ENCODE assay signal across 8 cellular contexts in genomic region chr19:633068-633785, GRCh38. TPM values are rescaled to one million over a fixed set of nuclear protein-coding genes. Genes with fewer than 3 reads are reported as not detected.
DNase-seq lines count a peak whose midpoint lies in the region; ATAC-seq, FAIRE-seq and TF ChIP-seq lines count a peak whose summit lies in the region.

POLRMT (minus strand) TSS chr19:633537; CDS start chr19:633512, 25 bp downstream.

- dilution Hi-C loops in keratinocyte (cut with MboI; ENCODE audit: extremely low pct_ligation_motif_present, low sequenced_read_pairs), result no loop called here

- POLR2A ChIA-PET in activated CD4-positive, alpha-beta T cell treated with anti-CD3 and anti-CD28 coated beads for 36 hours (lab: Charles Lee), result interaction anchor here (0.7 kb wide), 1 partner anchor 8 kb away, joined by 3 read pairs; no protein-coding TSS in a partner anchor

- peak; percentile 99 for DNase-seq in Ammon's horn (ENCODE audit: low spot score)
- DNase-seq in GM19239 (ENCODE audit: insufficient read length, low spot score), result peak; percentile 100
- DNase-seq in NCI-H524 (lab: John Stamatoyannopoulos, UW), result peak; percentile 98 to 99
- DNase-seq in activated CD4-positive, alpha-beta T cell treated with anti-CD3 and anti-CD28 coated beads for 36 hours, result peak; percentile 98
- no peak for DNase-seq in chondrocyte (ENCODE audit: low spot score)
- DNase-seq in keratinocyte (ENCODE audit: low read depth, low spot score), result peak; percentile 90
- peak; percentile 94 for DNase-seq in stimulated activated CD4-positive, alpha-beta T cell treated with anti-CD3 and anti-CD28 coated beads, Interleukin-12 subunit alpha, Interleukin-12 subunit beta, amount 100 ng/mL, for 48 hours (ENCODE audit: low read depth in 2 of 3, low spot score in 1 of 3)

- H3K4me3 Mint-ChIP-seq in activated CD4-positive, alpha-beta T cell treated with anti-CD3 and anti-CD28 coated beads for 36 hours, result peak within 1 kb of the TSS; percentile 97
- peak within 1 kb of the TSS; percentile 98 for H3K4me3 Mint-ChIP-seq in chondrocyte (ENCODE audit: unreplicated experiment)

- H2AFZ ChIP-seq in keratinocyte (ENCODE audit: control insufficient read depth, low read length), result peak within 1 kb of the TSS; percentile 93

- peak within 1 kb of the TSS; percentile 76 to 92 (median 92) for H3K4me3 ChIP-seq in keratinocyte (ENCODE audit: control insufficient read depth in 2 of 3, extremely low read depth in 1 of 3, insufficient read depth in 2 of 3, low read depth in 1 of 3, low read length in 3 of 3)

- H3K4me1 ChIP-seq in keratinocyte (ENCODE audit: control insufficient read depth, extremely low read depth, insufficient read depth, low read length), result peaks cover 11% of the 10 kb centered on the region

- H4K20me1 ChIP-seq in keratinocyte (ENCODE audit: control insufficient read depth, extremely low read depth, insufficient read depth, low read length), result no peaks in the 10 kb centered on the region

- peaks cover 4 to 6% of the 10 kb centered on the region in 2 experiments for H3K36me3 ChIP-seq in keratinocyte (ENCODE audit: control insufficient read depth in 2 of 2, extremely low read depth in 1 of 2, insufficient read depth in 2 of 2, low read length in 2 of 2)

- peak; percentile 80 for ATAC-seq in HG03442 (IDR thresholded peaks at IDR 0.05; ENCODE audit: unreplicated experiment)
- ATAC-seq in activated CD4-positive, alpha-beta T cell treated with anti-CD3 and anti-CD28 coated beads for 36 hours, result peak; percentile 98

- H3K27me3 Mint-ChIP-seq in activated CD4-positive, alpha-beta T cell treated with anti-CD3 and anti-CD28 coated beads for 36 hours, result no peaks in the 10 kb centered on the region
- no peaks in the 10 kb centered on the region for H3K27me3 Mint-ChIP-seq in chondrocyte (ENCODE audit: low read depth)

- no peaks in the 10 kb centered on the region for H3K27me3 ChIP-seq in keratinocyte (ENCODE audit: control insufficient read depth, extremely low read depth, insufficient read depth, low read length)

- H3K9me1 ChIP-seq in keratinocyte (ENCODE audit: control insufficient read depth, extremely low read depth, insufficient read depth, low read length), result no peaks in the 10 kb centered on the region

- H3K9me3 ChIP-seq in keratinocyte (ENCODE audit: control insufficient read depth, low read depth, low read length), result no peaks in the 10 kb centered on the region

- no peaks in the 10 kb centered on the region for H3K9me3 Mint-ChIP-seq in activated CD4-positive, alpha-beta T cell treated with anti-CD3 and anti-CD28 coated beads for 36 hours (ENCODE audit: low read depth)
- no peaks in the 10 kb centered on the region for H3K9me3 Mint-ChIP-seq in chondrocyte (ENCODE audit: low read depth)

- peaks cover 30% of the 10 kb centered on the region for H3K36me3 Mint-ChIP-seq in activated CD4-positive, alpha-beta T cell treated with anti-CD3 and anti-CD28 coated beads for 36 hours (ENCODE audit: low read depth)
- H3K36me3 Mint-ChIP-seq in chondrocyte (ENCODE audit: low read depth), result peaks cover 11% of the 10 kb centered on the region

- H3K27ac Mint-ChIP-seq in activated CD4-positive, alpha-beta T cell treated with anti-CD3 and anti-CD28 coated beads for 36 hours, result peak within 1 kb of the TSS; percentile 91
- peak within 1 kb of the TSS; percentile 96 for H3K27ac Mint-ChIP-seq in chondrocyte (ENCODE audit: unreplicated experiment)

- FAIRE-seq in GM19239 (lab: Jason Lieb, UNC) (peak; percentile 98), keratinocyte (lab: Jason Lieb, UNC) (peak; percentile 88)

- H3K9ac ChIP-seq in keratinocyte (ENCODE audit: control insufficient read depth, extremely low read depth, insufficient read depth, low read length), result peak within 1 kb of the TSS; percentile 86

- CTCF ChIA-PET in activated CD4-positive, alpha-beta T cell treated with anti-CD3 and anti-CD28 coated beads for 36 hours (lab: Charles Lee), result no interaction called here

- H3K27ac ChIP-seq in keratinocyte (ENCODE audit: control insufficient read depth, insufficient read depth, low read length), result peak within 1 kb of the TSS; percentile 77

- intact Hi-C loops in activated CD4-positive, alpha-beta T cell treated with anti-CD3 and anti-CD28 coated beads for 36 hours (cut with DNase I, micrococcal nuclease), result loop anchor here (1.0 to 2.0 kb wide), 12 partner anchors 22 to 774 kb away; partner anchors contain the start of genes BSG (in 1 of the 2), CDC34 (in 1 of the 2), DAZAP1 (in 1 of the 2) and HCN2 (in 1 of the 2)

- H3K79me2 ChIP-seq in keratinocyte (ENCODE audit: control insufficient read depth, insufficient read depth, low read length), result peaks cover 14% of the 10 kb centered on the region

- peaks cover 29% of the 10 kb centered on the region for H3K4me1 Mint-ChIP-seq in activated CD4-positive, alpha-beta T cell treated with anti-CD3 and anti-CD28 coated beads for 36 hours
- H3K4me1 Mint-ChIP-seq in chondrocyte (ENCODE audit: low read depth), result peaks cover 22% of the 10 kb centered on the region

- TF ChIP-seq CTCF in chondrocyte (IDR thresholded peaks at IDR 0.05) (no peak), keratinocyte (optimal IDR thresholded peaks at IDR 0.05 in 1 of 3, IDR thresholded peaks at IDR 0.05 in 1 of 3, conservative IDR thresholded peaks at IDR 0.05 in 1 of 3; ENCODE audit: extremely low read depth in 1 of 3, insufficient read depth in 2 of 3, low read length in 3 of 3) (no peak)

- peak within 1 kb of the TSS; percentile 94 for H3K4me2 ChIP-seq in keratinocyte (ENCODE audit: control insufficient read depth, extremely low read depth, insufficient read depth, low read depth, low read length)

RNA-seq across cellular contexts. Expression of gene POLRMT, which starts in this region (rescaled TPM):
- total RNA-seq in activated CD4-positive, alpha-beta T cell treated with anti-CD3 and anti-CD28 coated beads for 36 hours, result 10 to 100 TPM; 69.0 to 77.4 TPM
- 27.3 to 35.8 TPM (median 35.5 TPM) in 3 replicates for total RNA-seq in chondrocyte
- polyA plus RNA-seq in keratinocyte, result 20.9 to 53.6 TPM (median 33.3 TPM) in 3 replicates
- 32.1 TPM for polyA plus RNA-seq in keratinocyte (2011; ENCODE audit: low read depth)
- 12.6 and 19.6 TPM in 2 replicates for polyA plus RNA-seq in keratinocyte (2011; cell fraction: cytosol; rRNA removed)
- 47.6 and 72.8 TPM in 2 replicates for polyA plus RNA-seq in keratinocyte (2011; cell fraction: nucleus; rRNA removed)
- 50.1 and 59.7 TPM in 2 replicates for polyA plus RNA-seq in keratinocyte (2012; ENCODE audit: low replicate concordance)
- 74.0 to 142 TPM (median 140 TPM) in 3 replicates for polyA minus RNA-seq in keratinocyte
- 90.4 TPM for polyA minus RNA-seq in keratinocyte (2011; cell fraction: cytosol; rRNA and poly(A)+ RNA removed)
- polyA minus RNA-seq in keratinocyte (2011; cell fraction: nucleus; rRNA and poly(A)+ RNA removed), result 40.7 and 57.9 TPM in 2 replicates
